Comparison of ENCODE assay signal across 10 cellular contexts in genomic region chr2:144431384-144431783, GRCh38.
A peak's percentile ranks its signal among the peaks of the same experiment; 100 is the strongest.
DNase-seq lines count a peak whose midpoint lies in the region; TF ChIP-seq lines count a peak whose summit lies in the region.
"Had no signal": no experiment of that assay in that cellular context is flagged by ENCODE, and none has a peak within 500 bp of the region (broad histone marks: within the 10 kb centered on the region; RNA-seq: fewer than 3 reads in every experiment).

No MANE protein-coding gene starts in this region.

- DNase-seq in GM12865 (ENCODE audit: low read depth) (peak; percentile 20), NCI-H2227 (lab: John Stamatoyannopoulos, UW; ENCODE audit: unreplicated experiment) (peak; percentile 24), fibroblast of villous mesenchyme (ENCODE audit: low read depth) (no peak), retinal pigment epithelial cell (ENCODE audit: low read depth) (no peak), lower leg skin (ENCODE audit: low spot score in 2 of 2) (no peak), HuH-7 (ENCODE audit: low spot score) (no peak), midbrain (lab: John Stamatoyannopoulos, UW) (no peak)
- DNase-seq in T-helper 2 cell treated with Interferon-gamma antibody and Interleukin-4, amounts not matched to agents 5 μg/mL and 100 μg/mL, for 36 hours (ENCODE audit: low spot score), result no peak
- DNase-seq: stimulated activated CD4-positive, alpha-beta T cell treated with anti-CD3 and anti-CD28 coated beads, Interleukin-4, amount 100 ng/mL, for 1 hour had no signal

- TF ChIP-seq CTCF in GM12865 (IDR thresholded peaks at IDR 0.05; ENCODE audit: insufficient read depth, low read depth, low read length, missing control alignments) (no peak), fibroblast of villous mesenchyme (IDR thresholded peaks at IDR 0.05; ENCODE audit: insufficient read depth, low read depth, low read length) (no peak), retinal pigment epithelial cell (conservative IDR thresholded peaks at IDR 0.05; ENCODE audit: low read depth, low read length) (no peak), lower leg skin (IDR thresholded peaks at IDR 0.05) (no peak)

- intact Hi-C loops in lower leg skin (cut with DNase I; ENCODE audit: low total_unique reads), result no loop called here

- H3K9me3 Mint-ChIP-seq in T-helper 2 cell treated with Interferon-gamma antibody and Interleukin-4, amounts not matched to agents 5 μg/mL and 100 μg/mL, for 36 hours, result no peaks in the 10 kb centered on the region
- H3K9me3 Mint-ChIP-seq: CD4-positive, alpha-beta memory T cell had no signal

- H3K36me3 Mint-ChIP-seq in T-helper 2 cell treated with Interferon-gamma antibody and Interleukin-4, amounts not matched to agents 5 μg/mL and 100 μg/mL, for 36 hours (ENCODE audit: low read depth), result peaks cover 6% of the 10 kb centered on the region
- H3K36me3 Mint-ChIP-seq: CD4-positive, alpha-beta memory T cell had no signal

- TF ChIP-seq POLR2A in lower leg skin (IDR thresholded peaks at IDR 0.05), result no peak

- H3K4me3 ChIP-seq in GM12865 (ENCODE audit: low read depth, low read length), result no peak overlapping the region
- H3K4me3 ChIP-seq in fibroblast of villous mesenchyme (ENCODE audit: low read depth, low read length), result peak overlapping the region; percentile 3
- H3K4me3 ChIP-seq in retinal pigment epithelial cell (ENCODE audit: low read length), result peak overlapping the region; percentile 7
- no peak overlapping the region for H3K4me3 ChIP-seq in lower leg skin (ENCODE audit: low read depth, poor library complexity, severe bottlenecking)

- no peak overlapping the region for H3K27ac Mint-ChIP-seq in T-helper 2 cell treated with Interferon-gamma antibody and Interleukin-4, amounts not matched to agents 5 μg/mL and 100 μg/mL, for 36 hours

- WGBS in lower leg skin, 2 donors, result 44 to 49% methylated on average over 8 of the region's 8 CpGs

- no peak overlapping the region for H3K4me3 Mint-ChIP-seq in T-helper 2 cell treated with Interferon-gamma antibody and Interleukin-4, amounts not matched to agents 5 μg/mL and 100 μg/mL, for 36 hours
- H3K4me3 Mint-ChIP-seq: CD4-positive, alpha-beta memory T cell had no signal

- no peaks in the 10 kb centered on the region for H3K4me1 Mint-ChIP-seq in T-helper 2 cell treated with Interferon-gamma antibody and Interleukin-4, amounts not matched to agents 5 μg/mL and 100 μg/mL, for 36 hours (ENCODE audit: low read depth)
- H3K4me1 Mint-ChIP-seq: CD4-positive, alpha-beta memory T cell had no signal

- peaks cover 4% of the 10 kb centered on the region for H3K27me3 Mint-ChIP-seq in T-helper 2 cell treated with Interferon-gamma antibody and Interleukin-4, amounts not matched to agents 5 μg/mL and 100 μg/mL, for 36 hours (ENCODE audit: low read depth)

Comparison
In these comparisons a context has a peak if more than half of its experiments do, and no peak if none do; other contexts are left out.
1. DNase-seq: peak in GM12865 (single experiment) and NCI-H2227 (single experiment); none in fibroblast of villous mesenchyme (single experiment), retinal pigment epithelial cell (single experiment), lower leg skin (0 of 2), T-helper 2 cell treated with Interferon-gamma antibody and Interleukin-4, amounts not matched to agents 5 μg/mL and 100 μg/mL, for 36 hours (single experiment), HuH-7 (single experiment) and midbrain (single experiment).
2. H3K4me3 ChIP-seq: peak in fibroblast of villous mesenchyme (single experiment) and retinal pigment epithelial cell (single experiment); none in GM12865 (single experiment) and lower leg skin (single experiment).